8 cellular contexts compared by ENCODE assay signal in genomic region chr1:70509996-70510876, GRCh38.
DNase-seq lines count a peak whose midpoint lies in the region; ATAC-seq and TF ChIP-seq lines count a peak whose summit lies in the region.

No MANE protein-coding gene starts in this region.

- no peaks in the 10 kb centered on the region for H3K36me3 Mint-ChIP-seq in activated CD8-positive, alpha-beta memory T cell treated with anti-CD3 and anti-CD28 coated beads, Interleukin-2, amount 10 ng/mL, durations not matched to agents 7 days and 5 days
- H3K36me3 Mint-ChIP-seq in memory B cell: no peaks in the 10 kb centered on the region

- intact Hi-C loops in Panc1 (cut with micrococcal nuclease; ENCODE audit: unreplicated experiment): loop anchor here (2.0 to 10.0 kb wide), 2 partner anchors 255 to 377 kb away; no protein-coding TSS in a partner anchor

- BruUV-seq in Panc1 (replicated peaks; lab: Mats Ljungman, UMichigan): no TSS peak

- no peaks in the 10 kb centered on the region for H3K4me1 ChIP-seq in Panc1 (ENCODE audit: control insufficient read depth, insufficient read depth, low read length)

- no peaks in the 10 kb centered on the region for H3K4me1 Mint-ChIP-seq in activated CD8-positive, alpha-beta memory T cell treated with anti-CD3 and anti-CD28 coated beads, Interleukin-2, amount 10 ng/mL, durations not matched to agents 7 days and 5 days
- no peaks in the 10 kb centered on the region for H3K4me1 Mint-ChIP-seq in memory B cell

- ATAC-seq in activated CD8-positive, alpha-beta memory T cell treated with anti-CD3 and anti-CD28 coated beads, Interleukin-2, amount 10 ng/mL, durations not matched to agents 7 days and 5 days: peak; percentile 67
- ATAC-seq in GM21737 (IDR thresholded peaks at IDR 0.05; ENCODE audit: unreplicated experiment) (peak; percentile 90), Panc1 (peak; percentile 87), memory B cell (ENCODE audit: low read depth) (peak; percentile 53)

- TF ChIP-seq CTCF in Panc1 (IDR thresholded peaks at IDR 0.05): peak; percentile 71; the same call in 1 of the 2 replicates

- no peak for DNase-seq in activated CD8-positive, alpha-beta memory T cell treated with anti-CD3 and anti-CD28 coated beads, Interleukin-2, amount 10 ng/mL, durations not matched to agents 7 days and 5 days
- DNase-seq in activated CD8-positive, alpha-beta memory T cell treated with anti-CD3 and anti-CD28 coated beads for 24 hours: no peak
- DNase-seq in Jurkat, Clone E6-1 (ENCODE audit: low read depth, low spot score): peak; percentile 60
- DNase-seq in Panc1 (ENCODE audit: low read depth, low spot score): peak; percentile 52
- peak; percentile 79 for DNase-seq in dermis blood vessel endothelial cell
- peak in 1 of 2 donors; percentile 18 for DNase-seq in memory B cell (ENCODE audit: low spot score in 2 of 2)
- DNase-seq in cerebellar nuclear complex (lab: John Stamatoyannopoulos, UW): no peak

- CTCF ChIA-PET in activated CD8-positive, alpha-beta memory T cell treated with anti-CD3 and anti-CD28 coated beads, Interleukin-2, amount 10 ng/mL, durations not matched to agents 7 days and 5 days (lab: Charles Lee): no interaction called here
- CTCF ChIA-PET in Panc1 (lab: Charles Lee): no interaction called here

- in situ Hi-C loops in Panc1 (cut with HindIII; ENCODE audit: low pct_unique_long_range_greater_than_20kb, low sequenced_read_pairs): no loop called here

- no peaks in the 10 kb centered on the region for H3K9me3 Mint-ChIP-seq in activated CD8-positive, alpha-beta memory T cell treated with anti-CD3 and anti-CD28 coated beads, Interleukin-2, amount 10 ng/mL, durations not matched to agents 7 days and 5 days (ENCODE audit: low read depth)
- no peaks in the 10 kb centered on the region for H3K9me3 Mint-ChIP-seq in memory B cell

- H3K4me3 ChIP-seq in Jurkat, Clone E6-1 (ENCODE audit: low read length): no peak overlapping the region
- 0 out of 4 replicates have a peak overlapping the region, but pooled peaks of 1 of the 2 experiments have one; percentile 4 for H3K4me3 ChIP-seq in Panc1 (ENCODE audit: low read depth in 2 of 2, low read length in 2 of 2)

- peaks cover 3% of the 10 kb centered on the region; the same call in 1 of the 2 replicates for H3K27me3 ChIP-seq in Panc1 (ENCODE audit: control insufficient read depth, insufficient read depth, low read length)

- no peak overlapping the region for H3K4me3 Mint-ChIP-seq in activated CD8-positive, alpha-beta memory T cell treated with anti-CD3 and anti-CD28 coated beads, Interleukin-2, amount 10 ng/mL, durations not matched to agents 7 days and 5 days
- no peak overlapping the region for H3K4me3 Mint-ChIP-seq in memory B cell

- POLR2A ChIA-PET in Panc1 (lab: Charles Lee): no interaction called here

- H3K27ac Mint-ChIP-seq in activated CD8-positive, alpha-beta memory T cell treated with anti-CD3 and anti-CD28 coated beads, Interleukin-2, amount 10 ng/mL, durations not matched to agents 7 days and 5 days: no peak overlapping the region
- no peak overlapping the region for H3K27ac Mint-ChIP-seq in memory B cell

- H3K27ac ChIP-seq in Panc1 (ENCODE audit: low read length): no peak overlapping the region

- no peaks in the 10 kb centered on the region for H3K36me3 ChIP-seq in Panc1 (ENCODE audit: control insufficient read depth, insufficient read depth, low read length)

- H3K27me3 Mint-ChIP-seq in activated CD8-positive, alpha-beta memory T cell treated with anti-CD3 and anti-CD28 coated beads, Interleukin-2, amount 10 ng/mL, durations not matched to agents 7 days and 5 days: peaks cover 24% of the 10 kb centered on the region
- H3K27me3 Mint-ChIP-seq in memory B cell: peaks cover 7% of the 10 kb centered on the region

- no peaks in the 10 kb centered on the region for H3K9me3 ChIP-seq in Panc1 (ENCODE audit: control insufficient read depth, insufficient read depth, low read depth, low read length)

Comparison
In these comparisons a context has a peak if more than half of its experiments do, and no peak if none do; other contexts are left out.
1. DNase-seq: peak in Jurkat, Clone E6-1 (single experiment), Panc1 (single experiment) and dermis blood vessel endothelial cell (single experiment); none in activated CD8-positive, alpha-beta memory T cell treated with anti-CD3 and anti-CD28 coated beads, Interleukin-2, amount 10 ng/mL, durations not matched to agents 7 days and 5 days (single experiment), activated CD8-positive, alpha-beta memory T cell treated with anti-CD3 and anti-CD28 coated beads for 24 hours (single experiment) and cerebellar nuclear complex (0 of 2).
2. Peak in every context shown above with its lines, with median percentiles within 50 percentile points of each other: ATAC-seq.